ENCODE assay signal across 1 cellular context in genomic region chr4:145099653-145100052, GRCh38.
TF ChIP-seq lines count a peak whose summit lies in the region.

No MANE protein-coding gene starts in this region.

TF ChIP-seq in WTC11, 78 proteins besides CTCF, POLR2A, EP300 and RAD21 (continued from another document):
- TF ChIP-seq FOXK1 (CRISPR knock-in tag; IDR thresholded peaks at IDR 0.05): no peak
- no peak for TF ChIP-seq STAT6 (CRISPR knock-in tag; conservative IDR thresholded peaks at IDR 0.05; ENCODE audit: low read depth)
- no peak for TF ChIP-seq FOXP1 (CRISPR knock-in tag; IDR thresholded peaks at IDR 0.05; ENCODE audit: borderline replicate concordance)
- TF ChIP-seq ATF1 (CRISPR knock-in tag; IDR thresholded peaks at IDR 0.05): no peak
